8 cellular contexts compared by ENCODE assay signal in genomic region chr11:747176-748006, GRCh38. TPM values are rescaled to one million over a fixed set of nuclear protein-coding genes. Genes with fewer than 3 reads are reported as not detected.
DNase-seq lines count a peak whose midpoint lies in the region; ATAC-seq and TF ChIP-seq lines count a peak whose summit lies in the region.

Gene TALDO1 (plus strand): TSS chr11:747464. CDS start chr11:747482, 18 bp downstream.

- H3K4me3 Mint-ChIP-seq in T-helper 17 cell, result peak within 1 kb of the TSS; percentile 86

- in situ Hi-C loops in GM13976 (cut with MboI; ENCODE audit: low sequenced_read_pairs, unreplicated experiment), result no loop called here

- H3K36me3 ChIP-seq in aorta (ENCODE audit: control insufficient read depth in 1 of 2, insufficient read depth in 2 of 2, low read length in 1 of 2), result no peaks in the 10 kb centered on the region

- H3K27ac Mint-ChIP-seq in T-helper 17 cell, result peak within 1 kb of the TSS; percentile 74

- under 1% methylated on average over 110 of the region's 110 CpGs for WGBS in right cardiac atrium
- WGBS in aorta, 2 donors, result 0 to 1% methylated on average over 56 to 110 of the region's 110 CpGs

- TF ChIP-seq CTCF in GM13976 (IDR thresholded peaks at IDR 0.05; ENCODE audit: borderline replicate concordance, control extremely low read depth, extremely low read depth, insufficient read depth, missing control alignments), result peak; percentile 34

- peak within 1 kb of the TSS; percentile 95 for H3K4me3 ChIP-seq in right cardiac atrium (ENCODE audit: low read length)
- H3K4me3 ChIP-seq in aorta (ENCODE audit: low read length in 2 of 2), result peak within 1 kb of the TSS; percentile 67 to 82

- ATAC-seq in HG02798 (IDR thresholded peaks at IDR 0.05; ENCODE audit: poor library complexity, unreplicated experiment) (peak; percentile 92), T-helper 17 cell (peak; percentile 88), right cardiac atrium (peak; percentile 98), aorta (ENCODE audit: low FRiP score) (peak; percentile 96)

- intact Hi-C loops in right cardiac atrium (cut with DNase I) (no loop called here), aorta (cut with DNase I) (no loop called here)

- H3K27me3 ChIP-seq in right cardiac atrium (ENCODE audit: control insufficient read depth, insufficient read depth) (no peaks in the 10 kb centered on the region), aorta (ENCODE audit: control insufficient read depth in 1 of 2, insufficient read depth in 2 of 2, low read length in 1 of 2) (no peaks in the 10 kb centered on the region)

- H3K9me3 ChIP-seq in T-helper 17 cell (ENCODE audit: control insufficient read depth, low read length, poor library complexity, severe bottlenecking), result no peaks in the 10 kb centered on the region
- H3K9me3 ChIP-seq in right cardiac atrium (ENCODE audit: control insufficient read depth, low read length), result no peaks in the 10 kb centered on the region
- H3K9me3 ChIP-seq in aorta (ENCODE audit: control insufficient read depth, low read length), result no peaks in the 10 kb centered on the region

- no peaks in the 10 kb centered on the region for H3K27me3 Mint-ChIP-seq in T-helper 17 cell

- H3K27ac ChIP-seq in right cardiac atrium (ENCODE audit: low read length) (peak within 1 kb of the TSS; percentile 85), aorta (ENCODE audit: low read depth in 1 of 2, low read length in 2 of 2) (peak within 1 kb of the TSS in 1 of 2 donors; percentile 46)

- H3K36me3 Mint-ChIP-seq in T-helper 17 cell (ENCODE audit: low read depth), result no peaks in the 10 kb centered on the region

- peak; percentile 98 for DNase-seq in GM13976 (ENCODE audit: low spot score)
- peak; percentile 90 for DNase-seq in NCI-H1436 (lab: John Stamatoyannopoulos, UW)
- DNase-seq in T-helper 17 cell, result peak; percentile 58 to 79 (median 76)
- DNase-seq in anterior cingulate cortex (lab: John Stamatoyannopoulos, UW), result peak in 57 of 58 donors; percentile 36 to 96 (median 87)
- DNase-seq in right cardiac atrium, result peak; percentile 93 to 97 (median 97)
- peak; percentile 50 for DNase-seq in renal cortical epithelial cell (ENCODE audit: low read depth)
- DNase-seq in aorta, result peak; percentile 94 to 98

- H3K4me1 Mint-ChIP-seq in T-helper 17 cell, result peaks cover 8% of the 10 kb centered on the region

- H3K4me1 ChIP-seq in right cardiac atrium (ENCODE audit: control insufficient read depth, insufficient read depth, low read length) (no peaks in the 10 kb centered on the region), aorta (ENCODE audit: control insufficient read depth in 1 of 2, insufficient read depth in 2 of 2, low read length in 2 of 2) (peaks cover 0 to 4% of the 10 kb centered on the region in 2 donors)

RNA-seq across cellular contexts. Expression of gene TALDO1, which starts in this region (rescaled TPM):
- 100 to 1,000 TPM in 1 of 2 donors, 10 to 100 TPM in 1; 60.4 to 102 TPM for total RNA-seq in T-helper 17 cell
- 10 to 100 TPM; 84.7 to 99.9 (median 94.9) TPM for total RNA-seq in right cardiac atrium
- polyA plus RNA-seq in right cardiac atrium, result 82.3 TPM
- total RNA-seq in renal cortical epithelial cell, result 188 and 419 TPM in 2 replicates
- 100 to 1,000 TPM; 113 to 130 TPM for total RNA-seq in aorta
- 100 to 1,000 TPM; 122 to 187 TPM for polyA plus RNA-seq in aorta
